22 cellular contexts compared by ENCODE assay signal in genomic region chr4:10204401-10205058, GRCh38.
A peak's percentile ranks its signal among the peaks of the same experiment; 100 is the strongest.
DNase-seq lines count a peak whose midpoint lies in the region; ATAC-seq lines count a peak whose summit lies in the region.
"Had no signal": no experiment of that assay in that cellular context is flagged by ENCODE, and none has a peak within 500 bp of the region (broad histone marks: within the 10 kb centered on the region; RNA-seq: fewer than 3 reads in every experiment).

No MANE protein-coding gene starts in this region.

- H3K4me1 Mint-ChIP-seq in T-cell, result no peaks in the 10 kb centered on the region
- H3K4me1 Mint-ChIP-seq: activated naive CD8-positive, alpha-beta T cell treated with anti-CD3 and anti-CD28 coated beads for 36 hours; activated T-helper 17 cell treated with anti-CD3 and anti-CD28 coated beads, Interleukin-2, amount 50 U/mL, for 72 hours; memory B cell; stimulated activated effector memory CD8-positive, alpha-beta T cell treated with anti-CD3 and anti-CD28 coated beads, Interleukin-12 subunit alpha, Interleukin-12 subunit beta, amount 100 ng/mL, for 72 hours had no signal

- H3K9me3 Mint-ChIP-seq in T-cell, result no peaks in the 10 kb centered on the region
- H3K9me3 Mint-ChIP-seq: activated naive CD8-positive, alpha-beta T cell treated with anti-CD3 and anti-CD28 coated beads for 36 hours; activated T-helper 17 cell treated with anti-CD3 and anti-CD28 coated beads, Interleukin-2, amount 50 U/mL, for 72 hours; CD4-positive, alpha-beta T cell; memory B cell; stimulated activated effector memory CD8-positive, alpha-beta T cell treated with anti-CD3 and anti-CD28 coated beads, Interleukin-12 subunit alpha, Interleukin-12 subunit beta, amount 100 ng/mL, for 72 hours had no signal

- CTCF ChIA-PET in T-cell (lab: Charles Lee), result no interaction called here

- ATAC-seq in activated CD4-positive, CD25-positive, alpha-beta regulatory T cell treated with anti-CD3 and anti-CD28 coated beads, Interleukin-2, amount 50 U/mL, for 24 hours, result no peak
- ATAC-seq in T-cell (replicated peaks in 1 of 4) (no peak), HG02588 (IDR thresholded peaks at IDR 0.05; ENCODE audit: unreplicated experiment) (no peak)
- ATAC-seq: activated T-helper 17 cell treated with anti-CD3 and anti-CD28 coated beads, Interleukin-2, amount 50 U/mL, for 72 hours; naive thymus-derived CD4-positive, alpha-beta T cell; sciatic nerve; stimulated activated effector memory CD8-positive, alpha-beta T cell treated with anti-CD3 and anti-CD28 coated beads, Interleukin-12 subunit alpha, Interleukin-12 subunit beta, amount 100 ng/mL, for 72 hours had no signal

- H3K27me3 Mint-ChIP-seq in T-cell, result peaks cover 0 to 7% of the 10 kb centered on the region in 2 donors
- H3K27me3 Mint-ChIP-seq: activated naive CD8-positive, alpha-beta T cell treated with anti-CD3 and anti-CD28 coated beads for 36 hours; activated T-helper 17 cell treated with anti-CD3 and anti-CD28 coated beads, Interleukin-2, amount 50 U/mL, for 72 hours; CD4-positive, alpha-beta T cell had no signal

- no peak overlapping the region for H3K4me3 Mint-ChIP-seq in T-cell
- H3K4me3 Mint-ChIP-seq: activated naive CD8-positive, alpha-beta T cell treated with anti-CD3 and anti-CD28 coated beads for 36 hours; activated T-helper 17 cell treated with anti-CD3 and anti-CD28 coated beads, Interleukin-2, amount 50 U/mL, for 72 hours; CD4-positive, alpha-beta T cell; memory B cell; naive thymus-derived CD4-positive, alpha-beta T cell; stimulated activated effector memory CD8-positive, alpha-beta T cell treated with anti-CD3 and anti-CD28 coated beads, Interleukin-12 subunit alpha, Interleukin-12 subunit beta, amount 100 ng/mL, for 72 hours had no signal

- no peak overlapping the region for H3K27ac Mint-ChIP-seq in T-cell
- H3K27ac Mint-ChIP-seq: activated naive CD8-positive, alpha-beta T cell treated with anti-CD3 and anti-CD28 coated beads for 36 hours; activated T-helper 17 cell treated with anti-CD3 and anti-CD28 coated beads, Interleukin-2, amount 50 U/mL, for 72 hours; CD4-positive, alpha-beta T cell; memory B cell; naive thymus-derived CD4-positive, alpha-beta T cell; stimulated activated effector memory CD8-positive, alpha-beta T cell treated with anti-CD3 and anti-CD28 coated beads, Interleukin-12 subunit alpha, Interleukin-12 subunit beta, amount 100 ng/mL, for 72 hours had no signal

- DNase-seq in AG20443 (ENCODE audit: low spot score) (peak; percentile 91), HT1080 (ENCODE audit: low read depth) (peak; percentile 62), fibroblast of peridontal ligament (ENCODE audit: extremely low read depth) (peak; percentile 36), myocyte (ENCODE audit: low read depth) (peak; percentile 58), NCI-H146 treated with DMSO at 0.1 percent for 48 hours (lab: John Stamatoyannopoulos, UW; ENCODE audit: unreplicated experiment) (no peak), T-cell (no peak)
- DNase-seq: ACHN; activated CD4-positive, alpha-beta T cell treated with anti-CD3 and anti-CD28 coated beads for 4 hours; activated naive CD8-positive, alpha-beta T cell treated with anti-CD3 and anti-CD28 coated beads for 36 hours; CD4-positive, alpha-beta T cell; DMS53; islet precursor cell; naive thymus-derived CD4-positive, alpha-beta T cell; NCI-H1105 treated with DMSO at 0.1 percent for 48 hours; NCI-H526; SIG-M5 had no signal

- H3K36me3 Mint-ChIP-seq in T-cell, result no peaks in the 10 kb centered on the region
- H3K36me3 Mint-ChIP-seq: activated naive CD8-positive, alpha-beta T cell treated with anti-CD3 and anti-CD28 coated beads for 36 hours; memory B cell; naive thymus-derived CD4-positive, alpha-beta T cell; stimulated activated effector memory CD8-positive, alpha-beta T cell treated with anti-CD3 and anti-CD28 coated beads, Interleukin-12 subunit alpha, Interleukin-12 subunit beta, amount 100 ng/mL, for 72 hours had no signal

- POLR2A ChIA-PET in T-cell (lab: Charles Lee), result no interaction called here

Comparison
In these comparisons a context has a peak if more than half of its experiments do, and no peak if none do; other contexts are left out.
1. DNase-seq: peak in AG20443 (single experiment), HT1080 (single experiment), fibroblast of peridontal ligament (single experiment) and myocyte (single experiment); none in NCI-H146 treated with DMSO at 0.1 percent for 48 hours (single experiment) and T-cell (0 of 34).